Comparison of ENCODE assay signal across 8 cellular contexts in the genomic region with DNA sequence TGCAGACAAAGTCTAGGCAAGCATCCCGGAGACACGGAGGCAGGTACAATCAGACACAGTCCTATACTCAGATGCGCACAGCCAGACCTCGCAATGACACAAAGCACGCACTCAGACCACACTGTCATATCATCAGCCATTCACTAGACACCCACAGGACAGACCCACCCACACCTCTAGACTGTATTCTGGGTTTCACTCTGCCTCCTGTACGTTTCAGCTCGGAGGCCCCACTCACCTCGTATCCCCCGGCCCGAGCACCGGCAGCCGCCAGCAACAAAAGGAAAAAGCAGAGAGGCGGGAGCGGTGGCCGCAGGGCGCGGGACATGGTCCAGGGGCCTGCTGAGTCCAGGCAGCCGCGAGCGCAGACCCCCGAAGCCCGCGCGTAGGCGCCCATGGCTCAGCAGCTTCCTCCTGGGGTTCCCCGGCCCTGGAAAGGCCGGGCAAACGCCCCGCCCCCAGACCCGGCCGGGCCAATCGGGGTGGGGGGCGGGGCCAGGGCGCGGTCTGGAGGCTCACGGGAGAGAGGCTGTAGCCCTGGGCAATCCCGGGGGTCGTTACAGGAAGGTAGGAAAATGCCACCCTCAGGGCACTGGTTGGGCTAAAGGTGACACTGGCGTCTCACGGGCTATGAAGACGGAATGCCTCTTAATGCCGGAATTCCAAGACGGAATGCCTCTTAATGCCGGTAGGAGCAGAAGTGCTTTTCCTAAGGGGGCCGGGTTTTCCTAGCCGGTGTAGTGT. TPM values are rescaled to one million over a fixed set of nuclear protein-coding genes. Genes with fewer than 3 reads are reported as not detected.
DNase-seq lines count a peak whose midpoint lies in the region; ATAC-seq and TF ChIP-seq lines count a peak whose summit lies in the region.

A gene (minus strand): TSS at position 438 of the 744 bp plus-strand sequence. CDS start 41 bp downstream, at position 397.
A gene with protein sequence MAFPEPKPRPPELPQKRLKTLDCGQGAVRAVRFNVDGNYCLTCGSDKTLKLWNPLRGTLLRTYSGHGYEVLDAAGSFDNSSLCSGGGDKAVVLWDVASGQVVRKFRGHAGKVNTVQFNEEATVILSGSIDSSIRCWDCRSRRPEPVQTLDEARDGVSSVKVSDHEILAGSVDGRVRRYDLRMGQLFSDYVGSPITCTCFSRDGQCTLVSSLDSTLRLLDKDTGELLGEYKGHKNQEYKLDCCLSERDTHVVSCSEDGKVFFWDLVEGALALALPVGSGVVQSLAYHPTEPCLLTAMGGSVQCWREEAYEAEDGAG (plus strand): TSS at position 503 of the 744 bp plus-strand sequence. CDS start 2,984 bp downstream, outside the sequence.

- intact Hi-C loops in activated naive CD4-positive, alpha-beta T cell treated with anti-CD3 and anti-CD28 coated beads for 36 hours (cut with micrococcal nuclease): loop anchor here (1.0 to 10.0 kb wide), 4 partner anchors 26 to 574 kb away; a partner anchor contains a TSS

- TF ChIP-seq EP300 in SK-N-SH (IDR thresholded peaks at IDR 0.05; ENCODE audit: borderline replicate concordance in 1 of 2, low read depth in 1 of 2, low read length in 1 of 2): no peak

- H3K9me3 Mint-ChIP-seq in activated naive CD4-positive, alpha-beta T cell treated with anti-CD3 and anti-CD28 coated beads for 36 hours: no peaks in the 10 kb centered on the region

- peaks cover 23% of the 10 kb centered on the region for H3F3A ChIP-seq in SK-N-SH (replicated peaks; ENCODE audit: insufficient read depth)

- peak within 1 kb of the TSS; percentile 8 to 60; a peak in 1 of 4 replicates for H3K27ac ChIP-seq in SK-N-SH (ENCODE audit: low read depth in 2 of 2, low read length in 1 of 2)

- H3K4me3 ChIP-seq in SK-N-SH (ENCODE audit: low read depth in 2 of 2, low read length in 1 of 2): peak within 1 kb of the TSS; percentile 71 to 94

- peaks cover 47% of the 10 kb centered on the region for H3K4me1 Mint-ChIP-seq in activated naive CD4-positive, alpha-beta T cell treated with anti-CD3 and anti-CD28 coated beads for 36 hours (ENCODE audit: low read depth)

- H3K4me1 ChIP-seq in SK-N-SH (ENCODE audit: control insufficient read depth in 1 of 2, insufficient read depth in 2 of 2, low read depth in 1 of 2, low read length in 1 of 2): peaks cover 5 to 35% of the 10 kb centered on the region in 2 experiments; a peak in 2 of 4 replicates

- peak within 1 kb of the TSS; percentile 93 for H3K27ac Mint-ChIP-seq in activated naive CD4-positive, alpha-beta T cell treated with anti-CD3 and anti-CD28 coated beads for 36 hours

- peaks cover 36% of the 10 kb centered on the region for H3K36me3 Mint-ChIP-seq in activated naive CD4-positive, alpha-beta T cell treated with anti-CD3 and anti-CD28 coated beads for 36 hours (ENCODE audit: low read depth)

- WGBS in SK-N-SH (ENCODE audit: low lambda C conversion rate): 3% methylated on average over 25 of the region's 46 CpGs

- H3K4me3 Mint-ChIP-seq in activated naive CD4-positive, alpha-beta T cell treated with anti-CD3 and anti-CD28 coated beads for 36 hours: peak within 1 kb of the TSS; percentile 95

- peaks cover 51% of the 10 kb centered on the region for H3K79me2 ChIP-seq in SK-N-SH (ENCODE audit: insufficient read depth)

- no peak for TF ChIP-seq RAD21 in SK-N-SH (IDR thresholded peaks at IDR 0.05; ENCODE audit: low read length)

- DNase-seq in CD1c-positive myeloid dendritic cell (ENCODE audit: extremely low spot score) (peak; percentile 95), M059J (ENCODE audit: low read depth) (peak; percentile 74), SK-N-SH (peak; percentile 98), globus pallidus (ENCODE audit: low spot score) (peak; percentile 78), occipital lobe (lab: John Stamatoyannopoulos, UW) (peak; percentile 69), superior temporal gyrus (ENCODE audit: extremely low spot score) (peak; percentile 79)
- DNase-seq in activated naive CD4-positive, alpha-beta T cell treated with anti-CD3 and anti-CD28 coated beads for 36 hours: peak; percentile 84

- no peaks in the 10 kb centered on the region for H4K20me1 ChIP-seq in SK-N-SH (ENCODE audit: insufficient read depth)

- POLR2A ChIA-PET in SK-N-SH (lab: Yijun Ruan, JAX): interaction anchor here (0.5 to 1.2 kb wide), 5 partner anchors 10 to 607 kb away, joined by 3 to 6 read pairs (median 4); no protein-coding TSS in a partner anchor

- peak; percentile 44 for ATAC-seq in GM21423 (IDR thresholded peaks at IDR 0.05; ENCODE audit: unreplicated experiment)

- TF ChIP-seq CTCF in SK-N-SH (IDR thresholded peaks at IDR 0.05): no peak

- H3K27me3 ChIP-seq in SK-N-SH (ENCODE audit: insufficient read depth): no peaks in the 10 kb centered on the region

- H3K36me3 ChIP-seq in SK-N-SH (replicated peaks in 1 of 2; ENCODE audit: control insufficient read depth in 1 of 2, insufficient read depth in 2 of 2, low read length in 1 of 2): peaks cover 7 to 20% of the 10 kb centered on the region in 2 experiments

- H3K9me2 ChIP-seq in SK-N-SH: no peaks in the 10 kb centered on the region

- H3K9me3 ChIP-seq in SK-N-SH: no peaks in the 10 kb centered on the region

- CTCF ChIA-PET in SK-N-SH (lab: Yijun Ruan, JAX): interaction anchor here (0.9 to 3.1 kb wide), 12 partner anchors 8 to 742 kb away, joined by 3 to 12 read pairs (median 4); no protein-coding TSS in a partner anchor
- CTCF ChIA-PET in activated naive CD4-positive, alpha-beta T cell treated with anti-CD3 and anti-CD28 coated beads for 36 hours (lab: Charles Lee): interaction anchor here (0.6 to 4.8 kb wide), 7 partner anchors 11 to 181 kb away, joined by 3 to 27 read pairs (median 3); no protein-coding TSS in a partner anchor

- peak within 1 kb of the TSS; percentile 82 for H3K9ac ChIP-seq in SK-N-SH

- peak within 1 kb of the TSS; percentile 76 for H2AFZ ChIP-seq in SK-N-SH (ENCODE audit: low read depth)

- H3K27me3 Mint-ChIP-seq in activated naive CD4-positive, alpha-beta T cell treated with anti-CD3 and anti-CD28 coated beads for 36 hours (ENCODE audit: low read depth): no peaks in the 10 kb centered on the region

- peak within 1 kb of the TSS; percentile 90 for H3K4me2 ChIP-seq in SK-N-SH

TF ChIP-seq in SK-N-SH, 30 proteins besides CTCF, POLR2A, EP300 and RAD21:
- TF ChIP-seq MXI1 (IDR thresholded peaks at IDR 0.05; ENCODE audit: low read depth, low read length) (peak; percentile 48; the same call in 1 of the 2 replicates), POLR2AphosphoS5 (IDR thresholded peaks at IDR 0.05; ENCODE audit: low read depth, low read length) (peak; percentile 61; the same call in 1 of the 2 replicates), MEF2A (IDR thresholded peaks at IDR 0.05; ENCODE audit: borderline replicate concordance, low read depth) (no peak), RFX5 (IDR thresholded peaks at IDR 0.05; ENCODE audit: low read length) (no peak)

RNA-seq across cellular contexts. Expression of the first gene that starts in this region (rescaled TPM):
- total RNA-seq in M059J (2014; rRNA removed; shearing (Covaris generic)): 57.8 and 68.4 TPM in 2 replicates
- 43.2 and 47.0 TPM in 2 replicates for polyA plus RNA-seq in SK-N-SH (2012; rRNA removed)
- polyA plus RNA-seq in SK-N-SH (2012; cell fraction: cytosol; rRNA removed): 23.6 and 33.7 TPM in 2 replicates
- polyA plus RNA-seq in SK-N-SH (2012; cell fraction: nucleus; rRNA removed): 102 and 112 TPM in 2 replicates
- total RNA-seq in activated naive CD4-positive, alpha-beta T cell treated with anti-CD3 and anti-CD28 coated beads for 36 hours: 100 to 1,000 TPM; 120 to 131 TPM
- 17.2 TPM for total RNA-seq in occipital lobe

RNA-seq across cellular contexts. Expression of the second gene that starts in this region (rescaled TPM):
- total RNA-seq in M059J (2014; rRNA removed; shearing (Covaris generic)): 9.6 and 10.5 TPM in 2 replicates
- 12.8 and 18.2 TPM in 2 replicates for polyA plus RNA-seq in SK-N-SH (2012; rRNA removed)
- polyA plus RNA-seq in SK-N-SH (2012; cell fraction: cytosol; rRNA removed): 8.2 and 11.1 TPM in 2 replicates
- 28.5 and 44.2 TPM in 2 replicates for polyA plus RNA-seq in SK-N-SH (2012; cell fraction: nucleus; rRNA removed)
- total RNA-seq in activated naive CD4-positive, alpha-beta T cell treated with anti-CD3 and anti-CD28 coated beads for 36 hours: 10 to 100 TPM; 14.9 to 16.2 TPM
- total RNA-seq in occipital lobe: 10.3 TPM

Comparison
In these comparisons a context has a peak if more than half of its experiments do, and no peak if none do; other contexts are left out.
1. Peak in every context shown above with its lines: DNase-seq, ATAC-seq, H3K4me3 ChIP-seq and H3K27ac ChIP-seq.